2 cellular contexts compared by ENCODE assay signal in genomic region chr4:186504771-186505170, GRCh38. TPM values are rescaled to one million over a fixed set of nuclear protein-coding genes. Genes with fewer than 3 reads are reported as not detected.
"Had no signal": no experiment of that assay in that cellular context is flagged by ENCODE, and none has a peak within 500 bp of the region (broad histone marks: within the 10 kb centered on the region; RNA-seq: fewer than 3 reads in every experiment).

No MANE protein-coding gene starts in this region.

RNA-seq across cellular contexts. Expression of gene MTNR1A, which starts 50.6 kb away (rescaled TPM):
- total RNA-seq: G401, GM12878 had no signal
